1 cellular context compared by ENCODE assay signal in genomic region chr2:85545780-85546240, GRCh38.
A peak's percentile ranks its signal among the peaks of the same experiment; 100 is the strongest.
TF ChIP-seq lines count a peak whose summit lies in the region.

No MANE protein-coding gene starts in this region.

TF ChIP-seq in K562, 482 proteins besides CTCF, POLR2A, EP300 and RAD21 (continued from another document):
- TF ChIP-seq NKRF (IDR thresholded peaks at IDR 0.05; ENCODE audit: borderline replicate concordance): peak; percentile 13; the same call in 1 of the 2 replicates
- TF ChIP-seq ZBTB8A (IDR thresholded peaks at IDR 0.05; ENCODE audit: partially characterized antibody): no peak
- no peak for TF ChIP-seq STAG1 (CRISPR knock-in tag; IDR thresholded peaks at IDR 0.05; ENCODE audit: borderline replicate concordance)
- peak; percentile 15; the same call in 1 of the 2 replicates for TF ChIP-seq HBP1 (CRISPR knock-in tag; IDR thresholded peaks at IDR 0.05)
- peak in 1 of 2 experiments; percentile 21 for TF ChIP-seq AFF1 (IDR thresholded peaks at IDR 0.05; ENCODE audit: low read depth in 1 of 2, partially characterized antibody in 2 of 2)
- TF ChIP-seq POLR2H (tag; IDR thresholded peaks at IDR 0.05; ENCODE audit: low read depth): peak; percentile 61; the same call in 1 of the 2 replicates
- TF ChIP-seq NR2F6 (CRISPR knock-in tag; IDR thresholded peaks at IDR 0.05): no peak
- no peak for TF ChIP-seq CCAR2 (IDR thresholded peaks at IDR 0.05; ENCODE audit: low read depth, low read length)
- no peak for TF ChIP-seq MAFK (IDR thresholded peaks at IDR 0.05; ENCODE audit: low read length)
- TF ChIP-seq ATF3 (IDR thresholded peaks at IDR 0.05): no peak
- no peak; the same call in 1 of the 2 replicates for TF ChIP-seq ATF3 (CRISPR knock-in tag; conservative IDR thresholded peaks at IDR 0.05)
- no peak for TF ChIP-seq THRA (IDR thresholded peaks at IDR 0.05)
- no peak for TF ChIP-seq ATF6 (CRISPR knock-in tag; IDR thresholded peaks at IDR 0.05)
- 0 out of 2 replicates have a peak, but pooled peaks have one; percentile 43 for TF ChIP-seq ZNF444 (CRISPR knock-in tag; IDR thresholded peaks at IDR 0.05)
- no peak for TF ChIP-seq SRSF9 (IDR thresholded peaks at IDR 0.05; ENCODE audit: borderline replicate concordance, low read depth, low read length)
- no peak for TF ChIP-seq ZFP91 (CRISPR knock-in tag; IDR thresholded peaks at IDR 0.05)
- no peak for TF ChIP-seq ZNF507 (tag; conservative IDR thresholded peaks at IDR 0.05)
- no peak for TF ChIP-seq ZNF212 (CRISPR knock-in tag; IDR thresholded peaks at IDR 0.05)
- no peak for TF ChIP-seq SMC3 (conservative IDR thresholded peaks at IDR 0.05; ENCODE audit: insufficient read depth, low read depth, low read length)
- peak; percentile 14 for TF ChIP-seq RBM39 (optimal IDR thresholded peaks at IDR 0.05; ENCODE audit: low read depth, low read length)
- no peak for TF ChIP-seq PPARD (CRISPR knock-in tag; IDR thresholded peaks at IDR 0.05)
- no peak for TF ChIP-seq ZNF695 (CRISPR knock-in tag; IDR thresholded peaks at IDR 0.05)
- TF ChIP-seq ZNF239 (CRISPR knock-in tag; IDR thresholded peaks at IDR 0.05): no peak
- TF ChIP-seq POLR2AphosphoS5 (IDR thresholded peaks at IDR 0.05; ENCODE audit: control insufficient read depth, insufficient read depth, low read depth, low read length): 0 out of 2 replicates have a peak, but pooled peaks have one; percentile 52
- no peak for TF ChIP-seq PCBP2 (IDR thresholded peaks at IDR 0.05; ENCODE audit: low read depth, low read length, poor library complexity, severe bottlenecking)
- no peak for TF ChIP-seq FUS (optimal IDR thresholded peaks at IDR 0.05; ENCODE audit: low read depth, low read length)
- no peak for TF ChIP-seq JUNB (CRISPR knock-in tag; conservative IDR thresholded peaks at IDR 0.05)
- no peak for TF ChIP-seq STAT6 (CRISPR knock-in tag; IDR thresholded peaks at IDR 0.05)
